25 cellular contexts compared by ENCODE assay signal in the genomic region with DNA sequence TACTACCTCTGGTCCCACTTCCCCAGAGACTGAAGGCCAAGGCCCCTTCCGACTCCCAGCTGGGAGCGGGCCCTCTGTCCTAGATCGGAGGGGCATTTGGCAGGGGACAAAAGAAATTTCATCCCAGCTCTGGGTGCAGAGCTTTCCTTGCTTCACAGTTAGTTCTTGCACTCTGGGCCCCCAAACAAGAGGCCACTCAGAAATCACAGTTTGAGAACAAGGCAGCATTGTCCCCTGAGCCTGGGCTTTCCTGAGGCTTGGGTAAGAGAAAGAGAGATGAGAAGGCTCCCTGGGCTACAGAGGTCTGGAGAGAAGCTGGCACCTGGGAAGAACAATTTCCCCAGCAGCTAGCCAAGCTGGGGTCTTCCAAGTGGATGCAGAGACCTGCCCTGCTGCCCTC.
"Had no signal": no experiment of that assay in that cellular context is flagged by ENCODE, and none has a peak within 500 bp of the region (broad histone marks: within the 10 kb centered on the region; RNA-seq: fewer than 3 reads in every experiment).

No MANE protein-coding gene starts in this region.

- ATAC-seq: activated T-cell treated with anti-CD3 and anti-CD28 coated beads, Interleukin-2, amount 50 U/mL, for 4 hours; foreskin keratinocyte; left lobe of liver; lower lobe of right lung; naive thymus-derived CD8-positive, alpha-beta T cell; pancreas; stimulated activated memory B cell treated with anti-CD40 and anti-IgM and Interleukin-4, amounts not matched to agents 10 μg/mL and 1 μg/mL and 100 μg/mL, for 72 hours; T-helper 17 cell had no signal

- H3K9me3 ChIP-seq: adrenal gland, lower lobe of right lung, pancreas, sigmoid colon, upper lobe of left lung had no signal

- H3K27ac ChIP-seq: adrenal gland, foreskin keratinocyte, lower lobe of right lung, neural progenitor cell, pancreas, sigmoid colon, SK-N-MC, upper lobe of left lung had no signal

- H3K4me3 ChIP-seq: adrenal gland, lower lobe of right lung, neural progenitor cell, pancreas, sigmoid colon, SK-N-MC, smooth muscle cell, upper lobe of left lung had no signal

- H3K36me3 ChIP-seq: adrenal gland, lower lobe of right lung, neural progenitor cell, pancreas, sigmoid colon, upper lobe of left lung had no signal

- DNase-seq: activated CD4-positive, alpha-beta T cell treated with anti-CD3 and anti-CD28 coated beads for 4 hours; activated CD4-positive, alpha-beta T cell treated with anti-CD3 and anti-CD28 coated beads, Interleukin-2, amount 50 U/mL, for 48 hours; activated CD4-positive, CD25-positive, alpha-beta regulatory T cell; activated CD8-positive, alpha-beta memory T cell treated with anti-CD3 and anti-CD28 coated beads, Interleukin-2, amount 50 U/mL, for 48 hours; activated naive CD4-positive, alpha-beta T cell; activated T-cell treated with anti-CD3 and anti-CD28 coated beads, Interleukin-2, amount 50 U/mL, for 4 hours; adrenal gland; dermis blood vessel endothelial cell; effector memory CD4-positive, alpha-beta T cell; foreskin keratinocyte; glutamatergic neuron; islet precursor cell; lower lobe of right lung; naive thymus-derived CD8-positive, alpha-beta T cell; pancreas; sigmoid colon; stimulated activated CD4-positive, alpha-beta T cell treated with anti-CD3 and anti-CD28 coated beads, Interleukin-15, amount 100 ng/mL, for 24 hours; SW 1271; T-helper 17 cell; upper lobe of left lung had no signal

- H3K27me3 ChIP-seq: adrenal gland, foreskin keratinocyte, neural progenitor cell, sigmoid colon, upper lobe of left lung had no signal
